ENCODE assay signal across 26 cellular contexts in genomic region chr16:2229602-2230250, GRCh38.
"Had no signal": no experiment of that assay in that cellular context is flagged by ENCODE, and none has a peak within 500 bp of the region (broad histone marks: within the 10 kb centered on the region; RNA-seq: fewer than 3 reads in every experiment).

No MANE protein-coding gene starts in this region.

- DNase-seq: activated CD4-positive, alpha-beta T cell treated with anti-CD3 and anti-CD28 coated beads, Interleukin-2, amount 10 ng/mL, durations not matched to agents 24 days and 14 days; activated CD4-positive, alpha-beta T cell treated with anti-CD3 and anti-CD28 coated beads, Interleukin-2, amount 50 U/mL, for 48 hours; activated CD8-positive, alpha-beta T cell treated with anti-CD3 and anti-CD28 coated beads, Interleukin-2, amount 10 ng/mL, durations not matched to agents 7 days and 5 days; activated naive CD4-positive, alpha-beta T cell treated with anti-CD3 and anti-CD28 coated beads, Interleukin-2, amount 10 ng/mL, durations not matched to agents 7 days and 5 days; activated naive CD8-positive, alpha-beta T cell treated with anti-CD3 and anti-CD28 coated beads for 36 hours; activated T-cell treated with anti-CD3 and anti-CD28 coated beads, Interleukin-2, amount 50 U/mL, for 24 hours; amniotic stem cell; aorta; brain microvascular endothelial cell; Kasumi-1; KG1; MM.1S; MV-4-11; NCI-H1092; NCI-H1436 treated with DMSO at 0.1 percent for 48 hours; NCI-H1694 treated with DMSO at 0.1 percent for 48 hours; NCI-H2029; NCI-H510A; NCI-H526; NCI-H748 treated with DMSO at 0.1 percent for 48 hours; NK-92 treated with Interleukin-12 subunit alpha and Interleukin-12 subunit beta, amount 100 ng/mL, for 24 hours; PC-3; Peyer's patch; Right ventricle myocardium superior; SW 1271 had no signal

- ATAC-seq: activated CD8-positive, alpha-beta T cell treated with anti-CD3 and anti-CD28 coated beads, Interleukin-2, amount 10 ng/mL, durations not matched to agents 7 days and 5 days; PC-3 had no signal

- H3K27ac ChIP-seq: brain microvascular endothelial cell, Peyer's patch had no signal

- H3K9me3 ChIP-seq: Peyer's patch had no signal

- FAIRE-seq: TTC549 had no signal

- H3K4me3 ChIP-seq: Peyer's patch had no signal

- H3K27me3 ChIP-seq: brain microvascular endothelial cell, Peyer's patch had no signal
